25 cellular contexts compared by ENCODE assay signal in genomic region chr2:4753721-4754120, GRCh38.
DNase-seq lines count a peak whose midpoint lies in the region; TF ChIP-seq lines count a peak whose summit lies in the region.
"Had no signal": no experiment of that assay in that cellular context is flagged by ENCODE, and none has a peak within 500 bp of the region (broad histone marks: within the 10 kb centered on the region; RNA-seq: fewer than 3 reads in every experiment).

No MANE protein-coding gene starts in this region.

- H3K4me1 Mint-ChIP-seq in osteocyte (ENCODE audit: unreplicated experiment): peaks cover 11% of the 10 kb centered on the region
- H3K4me1 Mint-ChIP-seq: CD14-positive monocyte; CD4-positive, alpha-beta memory T cell; CD4-positive, CD25-positive, alpha-beta regulatory T cell; CD8-positive, alpha-beta memory T cell had no signal

- no peaks in the 10 kb centered on the region for H3K27me3 ChIP-seq in BLaER1 treated with 17β-estradiol and CSF1 and Interleukin-3, amounts not matched to agents 10 nM and 100 nM
- H3K27me3 ChIP-seq in MM.1S (replicated peaks; ENCODE audit: insufficient read depth, low read length): no peaks in the 10 kb centered on the region
- H3K27me3 ChIP-seq: BE2C had no signal

- TF ChIP-seq CTCF in MM.1S (IDR thresholded peaks at IDR 0.05; ENCODE audit: low read length) (no peak), osteocyte (IDR thresholded peaks at IDR 0.05) (no peak)

- H3K9me3 ChIP-seq in BLaER1 treated with 17β-estradiol and CSF1 and Interleukin-3, amounts not matched to agents 10 nM and 100 nM (replicated peaks in 1 of 11): peaks cover 0 to 9% (median 0%) of the 10 kb centered on the region in 11 experiments; a peak in 5 of 22 replicates
- H3K9me3 ChIP-seq in MM.1S (replicated peaks; ENCODE audit: insufficient read depth, low read length): no peaks in the 10 kb centered on the region
- H3K9me3 ChIP-seq: BE2C had no signal

- peaks cover 8 to 14% (median 12%) of the 10 kb centered on the region in 10 experiments; a peak in 14 of 20 replicates for H3K4me1 ChIP-seq in BLaER1 treated with 17β-estradiol and CSF1 and Interleukin-3, amounts not matched to agents 10 nM and 100 nM
- H3K4me1 ChIP-seq in MM.1S (ENCODE audit: low read length): no peaks in the 10 kb centered on the region
- H3K4me1 ChIP-seq: BE2C had no signal

- H3K79me2 ChIP-seq in MM.1S (ENCODE audit: low read length): no peaks in the 10 kb centered on the region

- no peaks in the 10 kb centered on the region for H3F3A ChIP-seq in MM.1S (ENCODE audit: insufficient read depth, low read length)

- H3K27ac Mint-ChIP-seq in osteocyte (ENCODE audit: unreplicated experiment): peak overlapping the region; percentile 20
- H3K27ac Mint-ChIP-seq: CD14-positive monocyte; CD4-positive, alpha-beta memory T cell; CD4-positive, CD25-positive, alpha-beta regulatory T cell; CD8-positive, alpha-beta memory T cell had no signal

- no peak overlapping the region for H3K4me3 Mint-ChIP-seq in osteocyte (ENCODE audit: unreplicated experiment)
- H3K4me3 Mint-ChIP-seq: CD14-positive monocyte; CD4-positive, CD25-positive, alpha-beta regulatory T cell; CD8-positive, alpha-beta memory T cell had no signal

- peak overlapping the region; percentile 2 to 67 (median 35); a peak in 15 of 22 replicates for H3K4me2 ChIP-seq in BLaER1 treated with 17β-estradiol and CSF1 and Interleukin-3, amounts not matched to agents 10 nM and 100 nM
- H3K4me2 ChIP-seq in MM.1S (ENCODE audit: low read depth, low read length): 0 out of 2 replicates have a peak overlapping the region, but pooled peaks have one; percentile 0

- peak; percentile 25 for DNase-seq in MM.1S
- peak; percentile 8 for DNase-seq in RPMI8226
- no peak for DNase-seq in osteocyte (ENCODE audit: extremely low spot score, unreplicated experiment)
- no peak for DNase-seq in HPDE6-E6E7 (ENCODE audit: extremely low spot score)
- DNase-seq in activated CD4-positive, alpha-beta T cell treated with anti-CD3 and anti-CD28 coated beads, Interleukin-2, amount 50 U/mL, for 1 hour: no peak
- DNase-seq in cortex of kidney (lab: John Stamatoyannopoulos, UW): no peak
- DNase-seq in activated effector memory CD4-positive, alpha-beta T cell treated with Interleukin-2 at 50 U/mL for 16 hours: no peak
- DNase-seq: 8988T; ACHN; BE2C; C1 segment of cervical spinal cord; CD4-positive, alpha-beta memory T cell; CD4-positive, CD25-positive, alpha-beta regulatory T cell; CD8-positive, alpha-beta memory T cell; COR-L47; DMS 273 treated with DMSO at 0.1 percent for 48 hours; DMS153; DMS53; DMS79; DND-41; EL; GDM1 had no signal

- H2AFZ ChIP-seq in MM.1S (ENCODE audit: low read length): no peak overlapping the region

- peaks cover 15% of the 10 kb centered on the region for H3K9me3 Mint-ChIP-seq in osteocyte (ENCODE audit: unreplicated experiment)

- H3K9me2 ChIP-seq in MM.1S (replicated peaks; ENCODE audit: insufficient read depth, low read length): no peaks in the 10 kb centered on the region

- H3K27ac ChIP-seq in BLaER1 treated with 17β-estradiol and CSF1 and Interleukin-3, amounts not matched to agents 10 nM and 100 nM: no peak overlapping the region
- H3K27ac ChIP-seq in MM.1S (ENCODE audit: low read length): no peak overlapping the region

- H3K36me3 Mint-ChIP-seq in osteocyte (ENCODE audit: unreplicated experiment): no peaks in the 10 kb centered on the region
- H3K36me3 Mint-ChIP-seq: CD14-positive monocyte; CD4-positive, alpha-beta memory T cell; CD4-positive, CD25-positive, alpha-beta regulatory T cell; CD8-positive, alpha-beta memory T cell had no signal

- no peak overlapping the region for H3K9ac ChIP-seq in BLaER1 treated with 17β-estradiol and CSF1 and Interleukin-3, amounts not matched to agents 10 nM and 100 nM
- no peak overlapping the region for H3K9ac ChIP-seq in MM.1S (ENCODE audit: low read length)

- H3K27me3 Mint-ChIP-seq in osteocyte (ENCODE audit: unreplicated experiment): no peaks in the 10 kb centered on the region
- H3K27me3 Mint-ChIP-seq: CD4-positive, alpha-beta memory T cell; CD4-positive, CD25-positive, alpha-beta regulatory T cell; CD8-positive, alpha-beta memory T cell had no signal

- H3K36me3 ChIP-seq in BLaER1 treated with 17β-estradiol and CSF1 and Interleukin-3, amounts not matched to agents 10 nM and 100 nM: no peaks in the 10 kb centered on the region
- no peaks in the 10 kb centered on the region for H3K36me3 ChIP-seq in MM.1S (replicated peaks; ENCODE audit: insufficient read depth, low read length)
- H3K36me3 ChIP-seq: BE2C had no signal

- no peak overlapping the region for H3K4me3 ChIP-seq in BLaER1 treated with 17β-estradiol and CSF1 and Interleukin-3, amounts not matched to agents 10 nM and 100 nM
- H3K4me3 ChIP-seq in MM.1S (ENCODE audit: low read length): no peak overlapping the region
- H3K4me3 ChIP-seq: GM12878 had no signal

- H4K20me1 ChIP-seq in BLaER1 treated with 17β-estradiol and CSF1 and Interleukin-3, amounts not matched to agents 10 nM and 100 nM: no peaks in the 10 kb centered on the region
- H4K20me1 ChIP-seq in MM.1S (ENCODE audit: insufficient read depth, low read length): no peaks in the 10 kb centered on the region

Comparison
In these comparisons a context has a peak if more than half of its experiments do, and no peak if none do; other contexts are left out.
1. DNase-seq: peak in MM.1S (single experiment) and RPMI8226 (single experiment); none in osteocyte (single experiment), HPDE6-E6E7 (single experiment), activated CD4-positive, alpha-beta T cell treated with anti-CD3 and anti-CD28 coated beads, Interleukin-2, amount 50 U/mL, for 1 hour (single experiment), cortex of kidney (single experiment) and activated effector memory CD4-positive, alpha-beta T cell treated with Interleukin-2 at 50 U/mL for 16 hours (single experiment).